Comparison of ENCODE assay signal across 8 cellular contexts in genomic region chr19:53977429-53977990, GRCh38. TPM values are rescaled to one million over a fixed set of nuclear protein-coding genes. Genes with fewer than 3 reads are reported as not detected.
A peak's percentile ranks its signal among the peaks of the same experiment; 100 is the strongest.
DNase-seq lines count a peak whose midpoint lies in the region; ATAC-seq and TF ChIP-seq lines count a peak whose summit lies in the region.

No MANE protein-coding gene starts in this region.

- no peaks in the 10 kb centered on the region for H3K27me3 ChIP-seq in GM23338 (ENCODE audit: insufficient read depth)
- peaks cover 0 to 43% (median 6%) of the 10 kb centered on the region in 45 donors for H3K27me3 ChIP-seq in dorsolateral prefrontal cortex

- peaks cover 17% of the 10 kb centered on the region; the same call in 1 of the 2 replicates for H3F3A ChIP-seq in GM23338 (replicated peaks; ENCODE audit: low read depth)

- peaks cover 18% of the 10 kb centered on the region for H3K4me1 Mint-ChIP-seq in GM23338

- H3K4me2 ChIP-seq in GM23338 = peak overlapping the region; percentile 80

- intact Hi-C loops in dorsolateral prefrontal cortex (cut with DNase I) = loop anchor here (1.0 to 5.0 kb wide), 3 partner anchors 69 to 125 kb away; partner anchors contain the start of genes CACNG7 (in 1 of the 2), NDUFA3 (in 1 of the 2) and OSCAR (in 1 of the 2)

- H4K20me1 ChIP-seq in GM23338 (replicated peaks; ENCODE audit: insufficient read depth) = peaks cover 5% of the 10 kb centered on the region; the same call in 1 of the 2 replicates

- peaks cover 3% of the 10 kb centered on the region; the same call in 2 of the 3 replicates for H3K9me3 Mint-ChIP-seq in GM23338

- H3K9me2 ChIP-seq in GM23338 (ENCODE audit: insufficient read depth) = no peaks in the 10 kb centered on the region

- H3K4me3 ChIP-seq in GM23338 = peak overlapping the region; percentile 60
- H3K4me3 ChIP-seq in dorsolateral prefrontal cortex = peak overlapping the region; percentile 22 to 68 (median 53)

- 0 out of 2 replicates have a peak, but pooled peaks cover 4% of the 10 kb centered on the region for H3K4me1 ChIP-seq in GM23338 (ENCODE audit: insufficient read depth)

- peak overlapping the region; percentile 97 for H3K27ac Mint-ChIP-seq in GM23338

- DNase-seq in GM23338 (ENCODE audit: low spot score) (peak; percentile 99), NCI-H446 treated with DMSO at 0.1 percent for 48 hours (lab: John Stamatoyannopoulos, UW) (peak; percentile 10), dorsolateral prefrontal cortex (peak; percentile 56 to 93 (median 82)), left lobe of liver (ENCODE audit: low spot score) (peak; percentile 63)
- DNase-seq in activated CD4-positive, alpha-beta T cell treated with anti-CD3 and anti-CD28 coated beads, Interleukin-2, amount 50 U/mL, for 1 hour = peak; percentile 62
- peak; percentile 47 to 55 for DNase-seq in stimulated activated CD4-positive, alpha-beta T cell treated with anti-CD3 and anti-CD28 coated beads, Interleukin-2, amount 100 ng/mL, for 48 hours

- ATAC-seq in GM23338 (peak; percentile 8), left lobe of liver (peak; percentile 97), HG02759 (IDR thresholded peaks at IDR 0.05; ENCODE audit: unreplicated experiment) (no peak), HG02870 (IDR thresholded peaks at IDR 0.05; ENCODE audit: unreplicated experiment) (no peak)

- peak overlapping the region; percentile 83 for H3K27ac ChIP-seq in GM23338 (ENCODE audit: low read depth)
- peak overlapping the region in 36 of 59 donors; percentile 1 to 80 (median 54) for H3K27ac ChIP-seq in dorsolateral prefrontal cortex

- H3K36me3 Mint-ChIP-seq in GM23338 (ENCODE audit: low read depth) = peaks cover 30% of the 10 kb centered on the region

- no peak overlapping the region for H2AFZ ChIP-seq in GM23338

- peak; percentile 18 to 20; a peak in 1 of 4 replicates for TF ChIP-seq CTCF in GM23338 (conservative IDR thresholded peaks at IDR 0.05; ENCODE audit: low read depth in 2 of 2)
- peak in 9 of 56 donors; percentile 9 to 35 (median 15) for TF ChIP-seq CTCF in dorsolateral prefrontal cortex (IDR thresholded peaks at IDR 0.05 in 54 of 56, conservative IDR thresholded peaks at IDR 0.05 in 2 of 56; ENCODE audit: low read depth in 1 of 56, partially characterized antibody in 56 of 56)

- H3K27me3 Mint-ChIP-seq in GM23338 (ENCODE audit: insufficient read depth, low read depth, poor library complexity) = peaks cover 36% of the 10 kb centered on the region

- H3K4me3 Mint-ChIP-seq in GM23338 = peak overlapping the region; percentile 85

- H3K36me3 ChIP-seq in GM23338 (ENCODE audit: insufficient read depth) = peaks cover 5% of the 10 kb centered on the region

- peaks cover 6% of the 10 kb centered on the region for H3K79me2 ChIP-seq in GM23338 (replicated peaks; ENCODE audit: insufficient read depth)

TF ChIP-seq in GM23338, 12 proteins besides CTCF, POLR2A, EP300 and RAD21:
- TF ChIP-seq ETS1 (IDR thresholded peaks at IDR 0.05) (peak; percentile 98), STAT1 (IDR thresholded peaks at IDR 0.05; ENCODE audit: unreplicated experiment) (no peak), EZH2 (IDR thresholded peaks at IDR 0.05; ENCODE audit: low read depth, unreplicated experiment) (no peak), POLR2AphosphoS5 (IDR thresholded peaks at IDR 0.05; ENCODE audit: low read depth) (peak; percentile 77), ZNF114 (CRISPR knock-in tag; IDR thresholded peaks at IDR 0.05) (peak; percentile 75; the same call in 1 of the 2 replicates), CREB1 (CRISPR knock-in tag; IDR thresholded peaks at IDR 0.05; ENCODE audit: low read depth) (peak; percentile 54; the same call in 1 of the 2 replicates)
- TF ChIP-seq, protein P1, sequence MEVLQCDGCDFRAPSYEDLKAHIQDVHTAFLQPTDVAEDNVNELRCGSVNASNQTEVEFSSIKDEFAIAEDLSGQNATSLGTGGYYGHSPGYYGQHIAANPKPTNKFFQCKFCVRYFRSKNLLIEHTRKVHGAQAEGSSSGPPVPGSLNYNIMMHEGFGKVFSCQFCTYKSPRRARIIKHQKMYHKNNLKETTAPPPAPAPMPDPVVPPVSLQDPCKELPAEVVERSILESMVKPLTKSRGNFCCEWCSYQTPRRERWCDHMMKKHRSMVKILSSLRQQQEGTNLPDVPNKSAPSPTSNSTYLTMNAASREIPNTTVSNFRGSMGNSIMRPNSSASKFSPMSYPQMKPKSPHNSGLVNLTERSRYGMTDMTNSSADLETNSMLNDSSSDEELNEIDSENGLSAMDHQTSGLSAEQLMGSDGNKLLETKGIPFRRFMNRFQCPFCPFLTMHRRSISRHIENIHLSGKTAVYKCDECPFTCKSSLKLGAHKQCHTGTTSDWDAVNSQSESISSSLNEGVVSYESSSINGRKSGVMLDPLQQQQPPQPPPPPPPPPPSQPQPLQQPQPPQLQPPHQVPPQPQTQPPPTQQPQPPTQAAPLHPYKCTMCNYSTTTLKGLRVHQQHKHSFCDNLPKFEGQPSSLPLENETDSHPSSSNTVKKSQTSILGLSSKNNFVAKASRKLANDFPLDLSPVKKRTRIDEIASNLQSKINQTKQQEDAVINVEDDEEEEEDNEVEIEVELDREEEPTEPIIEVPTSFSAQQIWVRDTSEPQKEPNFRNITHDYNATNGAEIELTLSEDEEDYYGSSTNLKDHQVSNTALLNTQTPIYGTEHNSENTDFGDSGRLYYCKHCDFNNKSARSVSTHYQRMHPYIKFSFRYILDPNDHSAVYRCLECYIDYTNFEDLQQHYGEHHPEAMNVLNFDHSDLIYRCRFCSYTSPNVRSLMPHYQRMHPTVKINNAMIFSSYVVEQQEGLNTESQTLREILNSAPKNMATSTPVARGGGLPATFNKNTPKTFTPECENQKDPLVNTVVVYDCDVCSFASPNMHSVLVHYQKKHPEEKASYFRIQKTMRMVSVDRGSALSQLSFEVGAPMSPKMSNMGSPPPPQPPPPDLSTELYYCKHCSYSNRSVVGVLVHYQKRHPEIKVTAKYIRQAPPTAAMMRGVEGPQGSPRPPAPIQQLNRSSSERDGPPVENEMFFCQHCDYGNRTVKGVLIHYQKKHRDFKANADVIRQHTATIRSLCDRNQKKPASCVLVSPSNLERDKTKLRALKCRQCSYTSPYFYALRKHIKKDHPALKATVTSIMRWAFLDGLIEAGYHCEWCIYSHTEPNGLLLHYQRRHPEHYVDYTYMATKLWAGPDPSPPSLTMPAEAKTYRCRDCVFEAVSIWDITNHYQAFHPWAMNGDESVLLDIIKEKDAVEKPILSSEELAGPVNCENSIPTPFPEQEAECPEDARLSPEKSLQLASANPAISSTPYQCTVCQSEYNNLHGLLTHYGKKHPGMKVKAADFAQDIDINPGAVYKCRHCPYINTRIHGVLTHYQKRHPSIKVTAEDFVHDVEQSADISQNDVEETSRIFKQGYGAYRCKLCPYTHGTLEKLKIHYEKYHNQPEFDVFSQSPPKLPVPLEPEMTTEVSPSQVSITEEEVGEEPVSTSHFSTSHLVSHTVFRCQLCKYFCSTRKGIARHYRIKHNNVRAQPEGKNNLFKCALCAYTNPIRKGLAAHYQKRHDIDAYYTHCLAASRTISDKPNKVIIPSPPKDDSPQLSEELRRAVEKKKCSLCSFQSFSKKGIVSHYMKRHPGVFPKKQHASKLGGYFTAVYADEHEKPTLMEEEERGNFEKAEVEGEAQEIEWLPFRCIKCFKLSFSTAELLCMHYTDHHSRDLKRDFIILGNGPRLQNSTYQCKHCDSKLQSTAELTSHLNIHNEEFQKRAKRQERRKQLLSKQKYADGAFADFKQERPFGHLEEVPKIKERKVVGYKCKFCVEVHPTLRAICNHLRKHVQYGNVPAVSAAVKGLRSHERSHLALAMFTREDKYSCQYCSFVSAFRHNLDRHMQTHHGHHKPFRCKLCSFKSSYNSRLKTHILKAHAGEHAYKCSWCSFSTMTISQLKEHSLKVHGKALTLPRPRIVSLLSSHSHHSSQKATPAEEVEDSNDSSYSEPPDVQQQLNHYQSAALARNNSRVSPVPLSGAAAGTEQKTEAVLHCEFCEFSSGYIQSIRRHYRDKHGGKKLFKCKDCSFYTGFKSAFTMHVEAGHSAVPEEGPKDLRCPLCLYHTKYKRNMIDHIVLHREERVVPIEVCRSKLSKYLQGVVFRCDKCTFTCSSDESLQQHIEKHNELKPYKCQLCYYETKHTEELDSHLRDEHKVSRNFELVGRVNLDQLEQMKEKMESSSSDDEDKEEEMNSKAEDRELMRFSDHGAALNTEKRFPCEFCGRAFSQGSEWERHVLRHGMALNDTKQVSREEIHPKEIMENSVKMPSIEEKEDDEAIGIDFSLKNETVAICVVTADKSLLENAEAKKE (CRISPR knock-in tag; IDR thresholded peaks at IDR 0.05) = peak; percentile 80; the same call in 1 of the 2 replicates
TF ChIP-seq in GM23338: peak in this region for 5.

RNA-seq across cellular contexts. Expression of gene CACNG6, which starts 13.9 kb away (rescaled TPM):
- total RNA-seq in GM23338 (2014; rRNA removed; shearing (Covaris generic)) = 0.23 and 0.38 TPM in 2 replicates
- 1.5 and 1.8 TPM in 2 replicates for polyA plus RNA-seq in GM23338 (2016; fragmentation: Nextera tagmentation; extraction: Ambion mirVana)
- total RNA-seq in dorsolateral prefrontal cortex (1 to 10 TPM in 30 of 120 experiments, under 1 TPM in 69, not detected in 21; 0.27 to 3.2 (median 0.74) TPM), left lobe of liver (not detected)

RNA-seq across cellular contexts. Expression of gene CACNG8, which starts 14.8 kb away (rescaled TPM):
- 3.1 and 3.9 TPM in 2 replicates for total RNA-seq in GM23338 (2014; rRNA removed; shearing (Covaris generic))
- polyA plus RNA-seq in GM23338 (2016; fragmentation: Nextera tagmentation; extraction: Ambion mirVana) = 2.2 TPM in 2 replicates
- 10 to 100 TPM; 21.3 to 93.5 (median 65.5) TPM for total RNA-seq in dorsolateral prefrontal cortex
- total RNA-seq in left lobe of liver = not detected

Comparison
In these comparisons a context has a peak if more than half of its experiments do, and no peak if none do; other contexts are left out.
1. ATAC-seq: peak in GM23338 (single experiment) and left lobe of liver (single experiment); none in HG02759 (single experiment) and HG02870 (single experiment).
2. DNase-seq: peak in every context shown above with its lines; median percentile 99 in GM23338; 82 in dorsolateral prefrontal cortex; 63 in left lobe of liver; 62 in activated CD4-positive, alpha-beta T cell treated with anti-CD3 and anti-CD28 coated beads, Interleukin-2, amount 50 U/mL, for 1 hour; 51 in stimulated activated CD4-positive, alpha-beta T cell treated with anti-CD3 and anti-CD28 coated beads, Interleukin-2, amount 100 ng/mL, for 48 hours; 10 in NCI-H446 treated with DMSO at 0.1 percent for 48 hours.